In genomic region chr11:89235121-89235520, GRCh38 we compare ENCODE assay signal across 26 cellular contexts. TPM values are rescaled to one million over a fixed set of nuclear protein-coding genes. Genes with fewer than 3 reads are reported as not detected.
"Had no signal": no experiment of that assay in that cellular context is flagged by ENCODE, and none has a peak within 500 bp of the region (broad histone marks: within the 10 kb centered on the region; RNA-seq: fewer than 3 reads in every experiment).

No MANE protein-coding gene starts in this region.

- H3K4me1 ChIP-seq: stomach, suprapubic skin, testis, thyroid gland, tibial artery, tibial nerve, transverse colon, upper lobe of left lung, upper lobe of right lung, uterus, vagina had no signal

- H3K4me3 ChIP-seq: stomach, suprapubic skin, testis, thoracic aorta, thyroid gland, tibial artery, tibial nerve, transverse colon, upper lobe of left lung, upper lobe of right lung, uterus, vagina had no signal

- DNase-seq: stimulated activated CD4-positive, alpha-beta T cell treated with anti-CD3 and anti-CD28 coated beads, Interleukin-2, amount 100 ng/mL, for 48 hours; stimulated activated CD4-positive, alpha-beta T cell treated with anti-CD3 and anti-CD28 coated beads, Interleukin-4, amount 100 ng/mL, for 1 hour; stimulated activated CD4-positive, alpha-beta T cell treated with anti-CD3 and anti-CD28 coated beads, Interleukin-4, amount 100 ng/mL, for 24 hours; stimulated activated CD4-positive, alpha-beta T cell treated with anti-CD3 and anti-CD28 coated beads, Interleukin-4, amount 100 ng/mL, for 4 hours; stimulated activated CD8-positive, alpha-beta memory T cell treated with anti-CD3 and anti-CD28 coated beads, Interleukin-4, amount 100 ng/mL, for 48 hours; stimulated activated naive B cell treated with anti-CD40 and anti-IgM and Interleukin-4, amounts not matched to agents 10 μg/mL and 1 μg/mL and 100 μg/mL, for 72 hours; stimulated activated naive CD4-positive, alpha-beta T cell treated with Interleukin-2 at 50 U/mL for 16 hours; stimulated activated naive CD8-positive, alpha-beta T cell treated with anti-CD3 and anti-CD28 coated beads, Interleukin-15, amount 100 ng/mL, for 72 hours; stimulated activated naive CD8-positive, alpha-beta T cell treated with anti-CD3 and anti-CD28 coated beads, Interleukin-15, Interleukin-2, amounts not matched to agents 100 U/mL and 50 U/mL, for 24 hours; stomach; substantia nigra; testis; thyroid gland; tibial artery; transverse colon; upper lobe of left lung; upper lobe of right lung; uterus had no signal

- H3K36me3 ChIP-seq: stomach, suprapubic skin, thoracic aorta, thyroid gland, tibial artery, tibial nerve, transverse colon, upper lobe of left lung, upper lobe of right lung, uterus, vagina had no signal

- H3K9me3 ChIP-seq: stomach, suprapubic skin, testis, thoracic aorta, thyroid gland, tibial artery, tibial nerve, transverse colon, upper lobe of left lung, uterus, vagina had no signal

- H3K27me3 ChIP-seq: stomach, suprapubic skin, testis, thyroid gland, tibial artery, tibial nerve, transverse colon, upper lobe of left lung, upper lobe of right lung, uterus, vagina had no signal

- H3K27ac ChIP-seq: stomach, suprapubic skin, testis, thoracic aorta, thyroid gland, tibial artery, tibial nerve, transverse colon, upper lobe of left lung, upper lobe of right lung, uterus, vagina had no signal

RNA-seq across cellular contexts. Expression of gene TYR, which starts 57.4 kb away (rescaled TPM):
- total RNA-seq: stomach, subcutaneous adipose tissue, temporal lobe, thoracic aorta, thyroid gland, tibial nerve, transverse colon, upper lobe of left lung, upper lobe of right lung, ureter, urinary bladder, uterus, vagina had no signal
- polyA plus RNA-seq: stomach, urinary bladder had no signal
